8 cellular contexts compared by ENCODE assay signal in the genomic region with DNA sequence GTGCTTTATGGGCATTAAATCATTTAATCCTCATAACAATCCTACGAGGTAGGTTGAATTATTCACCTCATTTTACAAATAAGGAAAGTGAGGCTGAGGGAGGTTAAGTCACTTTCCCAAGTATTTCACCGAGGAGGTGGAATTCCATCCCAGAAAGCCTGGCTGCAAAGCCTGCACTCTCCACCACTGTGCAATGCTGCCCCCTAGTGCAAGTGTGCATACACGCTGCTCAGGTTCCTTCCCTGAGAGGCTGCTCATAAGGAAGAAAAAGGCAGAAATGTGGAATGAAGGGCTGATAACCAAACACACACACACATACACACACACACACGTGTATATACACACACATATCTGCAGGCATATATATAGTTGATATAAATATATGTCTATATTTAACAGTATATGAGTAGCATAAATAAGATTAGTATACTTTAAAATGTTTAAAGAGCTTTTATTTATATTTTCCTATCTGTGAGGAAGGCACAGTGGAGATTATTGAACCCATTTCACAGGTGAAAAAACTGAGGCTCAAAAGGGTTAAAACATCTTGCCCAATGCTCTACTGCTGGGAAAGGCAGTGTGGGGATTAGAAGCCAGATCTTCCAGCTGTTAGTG.
DNase-seq lines count a peak whose midpoint lies in the region; ATAC-seq and TF ChIP-seq lines count a peak whose summit lies in the region.

No MANE protein-coding gene starts in this region.

- TF ChIP-seq CTCF in GM12864 (IDR thresholded peaks at IDR 0.05; ENCODE audit: low read depth, low read length, missing control alignments) (peak; percentile 90), left ventricle myocardium inferior (IDR thresholded peaks at IDR 0.05; ENCODE audit: borderline replicate concordance) (peak; percentile 81)

- DNase-seq in AG20443 (ENCODE audit: low spot score) (peak; percentile 79), GM12864 (ENCODE audit: low read depth) (no peak), NCI-H2107 (lab: John Stamatoyannopoulos, UW) (peak; percentile 52), left ventricle myocardium inferior (peak; percentile 37), sciatic nerve (ENCODE audit: low spot score) (peak; percentile 85)
- DNase-seq in activated naive CD8-positive, alpha-beta T cell treated with anti-CD3 and anti-CD28 coated beads for 36 hours, result peak; percentile 8

- no peak overlapping the region for H3K27ac ChIP-seq in left ventricle myocardium inferior (replicated peaks)

- no peak overlapping the region for H3K27ac Mint-ChIP-seq in activated naive CD8-positive, alpha-beta T cell treated with anti-CD3 and anti-CD28 coated beads for 36 hours

- no peak overlapping the region for H3K4me3 Mint-ChIP-seq in activated naive CD8-positive, alpha-beta T cell treated with anti-CD3 and anti-CD28 coated beads for 36 hours

- H3K36me3 Mint-ChIP-seq in activated naive CD8-positive, alpha-beta T cell treated with anti-CD3 and anti-CD28 coated beads for 36 hours, result no peaks in the 10 kb centered on the region

- no peaks in the 10 kb centered on the region for H3K27me3 Mint-ChIP-seq in activated naive CD8-positive, alpha-beta T cell treated with anti-CD3 and anti-CD28 coated beads for 36 hours

- intact Hi-C loops in left ventricle myocardium inferior (cut with micrococcal nuclease) (loop anchor here (5.0 kb wide), 2 partner anchors 266 to 386 kb away; no protein-coding TSS in a partner anchor), sciatic nerve (cut with DNase I) (no loop called here)

- H3K9me3 ChIP-seq in left ventricle myocardium inferior (replicated peaks), result no peaks in the 10 kb centered on the region

- H3K4me3 ChIP-seq in GM12864 (ENCODE audit: low read depth, low read length) (no peak overlapping the region), left ventricle myocardium inferior (no peak overlapping the region)

- H3K4me1 Mint-ChIP-seq in activated naive CD8-positive, alpha-beta T cell treated with anti-CD3 and anti-CD28 coated beads for 36 hours, result no peaks in the 10 kb centered on the region

- peaks cover 11% of the 10 kb centered on the region for H3K27me3 ChIP-seq in left ventricle myocardium inferior (ENCODE audit: low read depth)

- peak; percentile 88 for ATAC-seq in HG02885 (IDR thresholded peaks at IDR 0.05; ENCODE audit: poor library complexity, unreplicated experiment)
- ATAC-seq in sciatic nerve, result peak; percentile 77
- ATAC-seq in GM21737 (IDR thresholded peaks at IDR 0.05; ENCODE audit: unreplicated experiment), result no peak

- no peaks in the 10 kb centered on the region for H3K4me1 ChIP-seq in left ventricle myocardium inferior

- H3K36me3 ChIP-seq in left ventricle myocardium inferior, result no peaks in the 10 kb centered on the region

- H3K9me3 Mint-ChIP-seq in activated naive CD8-positive, alpha-beta T cell treated with anti-CD3 and anti-CD28 coated beads for 36 hours, result no peaks in the 10 kb centered on the region
